1 cellular context compared by ENCODE assay signal in genomic region chr4:3074846-3075651, GRCh38.
TF ChIP-seq lines count a peak whose summit lies in the region.

No MANE protein-coding gene starts in this region.

TF ChIP-seq in HEK293, 187 proteins besides CTCF, POLR2A, EP300 and RAD21 (continued from another document):
- TF ChIP-seq ZBTB10 (tag by site-specific recombination; IDR thresholded peaks at IDR 0.05) (no peak), ZBTB49 (tag by site-specific recombination; IDR thresholded peaks at IDR 0.05; ENCODE audit: low read depth) (no peak), ZNF76 (tag by site-specific recombination; IDR thresholded peaks at IDR 0.05; ENCODE audit: borderline replicate concordance, low read depth) (peak; percentile 13; the same call in 1 of the 2 replicates), GLIS1 (tag by site-specific recombination; IDR thresholded peaks at IDR 0.05) (peak; percentile 39), ZNF398 (tag by site-specific recombination; IDR thresholded peaks at IDR 0.05) (peak; percentile 94), ZNF596 (tag by site-specific recombination; IDR thresholded peaks at IDR 0.05) (no peak), ZNF341 (tag by site-specific recombination; IDR thresholded peaks at IDR 0.05; ENCODE audit: low read depth) (peak; percentile 59; the same call in 1 of the 2 replicates), ZFHX2 (tag by site-specific recombination; conservative IDR thresholded peaks at IDR 0.05) (peak; percentile 27; the same call in 1 of the 2 replicates), ZNF2 (tag by site-specific recombination; IDR thresholded peaks at IDR 0.05) (no peak)
